25 cellular contexts compared by ENCODE assay signal in the genomic region with DNA sequence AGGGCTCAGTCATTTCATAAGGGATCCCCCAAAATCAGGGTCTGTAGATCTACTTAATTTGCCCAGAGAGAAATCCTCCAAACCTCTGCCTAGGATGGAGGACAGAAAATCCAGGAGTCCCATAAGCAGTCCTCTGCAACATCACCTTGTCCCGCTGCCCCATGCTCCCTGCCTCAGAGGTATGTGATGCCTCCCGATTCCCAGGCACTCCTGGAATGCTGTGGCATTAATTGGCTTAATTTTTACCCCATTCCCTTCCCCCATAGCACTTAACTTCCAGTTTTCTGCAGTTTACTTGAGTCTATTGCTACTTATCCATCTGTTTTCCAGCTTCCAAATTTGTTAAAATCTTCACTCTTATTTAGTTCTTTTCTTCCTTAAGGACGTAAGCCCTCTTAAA.
"Had no signal": no experiment of that assay in that cellular context is flagged by ENCODE, and none has a peak within 500 bp of the region (broad histone marks: within the 10 kb centered on the region; RNA-seq: fewer than 3 reads in every experiment).

No MANE protein-coding gene starts in this region.

- ATAC-seq: foreskin keratinocyte; gastroesophageal sphincter; heart left ventricle; left colon; naive thymus-derived CD4-positive, alpha-beta T cell; right cardiac atrium; stimulated activated effector memory CD8-positive, alpha-beta T cell treated with anti-CD3 and anti-CD28 coated beads, Interleukin-12 subunit alpha, Interleukin-12 subunit beta, amount 100 ng/mL, for 72 hours had no signal

- H3K9me3 ChIP-seq: esophagus muscularis mucosa, gastroesophageal sphincter, heart left ventricle, prostate gland, sigmoid colon, stomach, thyroid gland, vagina had no signal

- DNase-seq: dermis blood vessel endothelial cell; effector memory CD4-positive, alpha-beta T cell; foreskin keratinocyte; heart left ventricle; kidney; left colon; midbrain; naive thymus-derived CD4-positive, alpha-beta T cell; nucleus accumbens; right cardiac atrium; sigmoid colon; stimulated activated CD4-positive, alpha-beta T cell treated with anti-CD3 and anti-CD28 coated beads, Interleukin-2, amount 100 ng/mL, for 24 hours; stimulated activated CD4-positive, alpha-beta T cell treated with anti-CD3 and anti-CD28 coated beads, Interleukin-4, amount 100 ng/mL, for 24 hours; stimulated activated naive CD4-positive, alpha-beta T cell treated with Interleukin-2 at 50 U/mL for 16 hours; stomach; thyroid gland; trophoblast cell had no signal

- H3K79me2 ChIP-seq: hepatocyte had no signal

- H3K27ac ChIP-seq: coronary artery, esophagus muscularis mucosa, foreskin keratinocyte, gastroesophageal sphincter, hepatocyte, prostate gland, sigmoid colon, stomach, thyroid gland, vagina had no signal

- H3K4me1 ChIP-seq: foreskin keratinocyte, gastroesophageal sphincter, prostate gland, sigmoid colon, stomach, thyroid gland, vagina had no signal

- H3K4me3 ChIP-seq: coronary artery, esophagus muscularis mucosa, gastroesophageal sphincter, heart left ventricle, hepatocyte, lung, prostate gland, sigmoid colon, stomach, thyroid gland, vagina had no signal

- H3K4me2 ChIP-seq: hepatocyte had no signal

- H3K36me3 ChIP-seq: esophagus muscularis mucosa, gastroesophageal sphincter, heart left ventricle, prostate gland, sigmoid colon, stomach, thyroid gland, vagina had no signal

- H3K27me3 ChIP-seq: esophagus muscularis mucosa, gastroesophageal sphincter, heart left ventricle, hepatocyte, sigmoid colon, stomach, thyroid gland, vagina had no signal
